Comparison of ENCODE assay signal across 8 cellular contexts in the genomic region with DNA sequence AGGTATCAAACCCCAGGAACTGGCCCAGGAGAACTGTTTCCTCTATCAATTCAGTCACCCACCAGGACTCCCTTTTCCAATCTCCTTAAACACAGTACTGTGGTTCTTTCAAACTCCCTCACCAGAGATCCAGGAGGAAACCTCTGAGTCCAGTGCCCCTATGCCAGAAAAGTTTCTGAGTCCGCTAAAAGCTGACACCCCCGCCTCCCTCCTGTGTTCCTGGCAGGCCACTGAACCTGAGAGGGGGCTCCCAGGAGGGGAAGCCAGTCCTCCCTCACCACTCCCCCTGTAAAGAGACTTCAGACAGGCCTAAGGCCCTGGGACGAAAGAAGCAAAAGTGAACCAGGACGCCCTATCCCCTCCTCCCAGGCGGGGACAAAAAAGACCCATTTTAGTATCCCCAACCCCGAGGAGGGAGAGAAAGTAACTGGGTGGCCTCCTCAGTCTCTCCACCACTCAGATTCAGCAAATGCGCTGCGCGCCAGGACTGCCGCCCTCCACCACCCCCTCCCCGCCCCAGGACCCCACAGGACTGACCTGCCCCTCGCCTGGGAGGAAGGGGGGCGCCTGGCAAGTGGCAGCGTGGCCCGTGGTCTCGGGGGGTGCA. TPM values are rescaled to one million over a fixed set of nuclear protein-coding genes. Genes with fewer than 3 reads are reported as not detected.
DNase-seq lines count a peak whose midpoint lies in the region; ATAC-seq, FAIRE-seq and TF ChIP-seq lines count a peak whose summit lies in the region.

No MANE protein-coding gene starts in this region.

- H4K8ac ChIP-seq in H9 (replicated peaks; ENCODE audit: insufficient read length, low read depth, low read length) = no peak overlapping the region

- H3K4me1 Mint-ChIP-seq in CD8-positive, alpha-beta T cell (ENCODE audit: low read depth) = peaks cover 61% of the 10 kb centered on the region
- peaks cover 42 to 44% of the 10 kb centered on the region in 2 experiments for H3K4me1 Mint-ChIP-seq in H9
- H3K4me1 Mint-ChIP-seq in memory B cell = peaks cover 37% of the 10 kb centered on the region

- H3K79me1 ChIP-seq in H9 (ENCODE audit: insufficient read depth, low read depth, low read length, poor library complexity, severe bottlenecking) = peaks cover 3% of the 10 kb centered on the region

- no peak for TF ChIP-seq EP300 in suprapubic skin (IDR thresholded peaks at IDR 0.05)

- H3K23me2 ChIP-seq in H9 (ENCODE audit: insufficient read length, low read depth, low read length, poor library complexity, severe bottlenecking) = peaks cover 14% of the 10 kb centered on the region

- H3K14ac ChIP-seq in H9 (ENCODE audit: insufficient read depth, low read length) = peak overlapping the region; percentile 48; the same call in 1 of the 2 replicates

- no peaks in the 10 kb centered on the region for H3K9me3 ChIP-seq in CD8-positive, alpha-beta T cell (ENCODE audit: low read length)
- no peaks in the 10 kb centered on the region for H3K9me3 ChIP-seq in H9 (ENCODE audit: control insufficient read depth, low read depth, low read length)
- H3K9me3 ChIP-seq in SK-N-MC (ENCODE audit: low read depth, low read length) = no peaks in the 10 kb centered on the region
- H3K9me3 ChIP-seq in ectodermal cell (ENCODE audit: control insufficient read depth, low read length) = no peaks in the 10 kb centered on the region
- H3K9me3 ChIP-seq in suprapubic skin = no peaks in the 10 kb centered on the region

- H4K5ac ChIP-seq in H9 (ENCODE audit: insufficient read length, low read depth, low read length) = no peak overlapping the region

- peak overlapping the region; percentile 64 for H3K27ac ChIP-seq in CD8-positive, alpha-beta T cell (ENCODE audit: low read depth, low read length)
- H3K27ac ChIP-seq in H9 (ENCODE audit: insufficient read length, low read depth, low read length) (no peak overlapping the region), SK-N-MC (no peak overlapping the region), ectodermal cell (ENCODE audit: insufficient read depth, low read depth, low read length, poor library complexity, severe bottlenecking) (no peak overlapping the region), suprapubic skin (peak overlapping the region; percentile 50)

- no peak overlapping the region for H4K91ac ChIP-seq in H9 (ENCODE audit: insufficient read length, low read depth, low read length)

- H3K9me3 Mint-ChIP-seq in CD8-positive, alpha-beta T cell = no peaks in the 10 kb centered on the region
- H3K9me3 Mint-ChIP-seq in H9 (no peaks in the 10 kb centered on the region), memory B cell (no peaks in the 10 kb centered on the region)

- peak overlapping the region; percentile 82 for H3K27ac Mint-ChIP-seq in CD8-positive, alpha-beta T cell
- H3K27ac Mint-ChIP-seq in H9 = peak overlapping the region in 2 of 3 experiments; percentile 57 to 58; a peak in 5 of 7 replicates
- peak overlapping the region; percentile 90 for H3K27ac Mint-ChIP-seq in memory B cell

- H3K56ac ChIP-seq in H9 (ENCODE audit: insufficient read length, low read depth, low read length) = no peak overlapping the region

- H3K9ac ChIP-seq in H9 (ENCODE audit: extremely low read depth, insufficient read length, low read length) (peak overlapping the region; percentile 36), SK-N-MC (ENCODE audit: insufficient read length) (peak overlapping the region; percentile 86)

- POLR2A ChIA-PET in CD8-positive, alpha-beta T cell (lab: Charles Lee) = interaction anchor here (0.7 to 2.3 kb wide), 6 partner anchors 8 to 181 kb away, joined by 3 to 9 read pairs (median 4); a partner anchor contains a TSS

- H3K36me3 ChIP-seq in CD8-positive, alpha-beta T cell (ENCODE audit: insufficient read depth, low read length) = no peaks in the 10 kb centered on the region
- no peaks in the 10 kb centered on the region for H3K36me3 ChIP-seq in SK-N-MC (ENCODE audit: insufficient read depth, low read length)
- H3K36me3 ChIP-seq in ectodermal cell (ENCODE audit: control insufficient read depth, insufficient read depth, low read length) = no peaks in the 10 kb centered on the region
- H3K36me3 ChIP-seq in suprapubic skin = peaks cover 2% of the 10 kb centered on the region

- intact Hi-C loops in CD8-positive, alpha-beta T cell (cut with DNase I, micrococcal nuclease) = loop anchor here in 1 of 2 experiments (10.0 kb wide), 1 partner anchor 528 kb away; no protein-coding TSS in a partner anchor

- H3K27me3 Mint-ChIP-seq in CD8-positive, alpha-beta T cell (ENCODE audit: low read depth) = no peaks in the 10 kb centered on the region
- peaks cover 9% of the 10 kb centered on the region for H3K27me3 Mint-ChIP-seq in H9 (ENCODE audit: low read depth)
- no peaks in the 10 kb centered on the region for H3K27me3 Mint-ChIP-seq in memory B cell

- peak in 3 of 7 experiments; percentile 5 to 28 (median 27) for DNase-seq in CD8-positive, alpha-beta T cell
- DNase-seq in H9 (peak; percentile 66), SK-N-MC (ENCODE audit: low read depth, low spot score) (no peak), memory B cell (ENCODE audit: low spot score in 2 of 2) (peak; percentile 11 to 25), suprapubic skin (ENCODE audit: low spot score in 2 of 2) (no peak), GM19239 (ENCODE audit: insufficient read length, low spot score) (no peak), AML-193 (lab: John Stamatoyannopoulos, UW) (no peak)

- H2BK5ac ChIP-seq in H9 (ENCODE audit: insufficient read length, low read length) = no peak overlapping the region

- no peak overlapping the region for H3K4ac ChIP-seq in H9 (ENCODE audit: low read depth, low read length)

- peaks cover 24% of the 10 kb centered on the region for H3K36me3 Mint-ChIP-seq in CD8-positive, alpha-beta T cell
- peaks cover 29 to 32% (median 32%) of the 10 kb centered on the region in 3 experiments for H3K36me3 Mint-ChIP-seq in H9 (ENCODE audit: insufficient read depth in 1 of 3, low read depth in 3 of 3)
- peaks cover 8% of the 10 kb centered on the region for H3K36me3 Mint-ChIP-seq in memory B cell

- no peak overlapping the region for H2AK5ac ChIP-seq in H9 (ENCODE audit: insufficient read length, low read length)

- H3K18ac ChIP-seq in H9 (ENCODE audit: insufficient read length, low read depth, low read length) = peak overlapping the region; percentile 52

- no peak overlapping the region for H3K23ac ChIP-seq in H9 (ENCODE audit: insufficient read length, low read depth, low read length)

- H2AFZ ChIP-seq in H9 (ENCODE audit: low read length) = no peak overlapping the region

- H4K20me1 ChIP-seq in H9 (ENCODE audit: control insufficient read depth, insufficient read depth, insufficient read length) = peaks cover 2% of the 10 kb centered on the region

- peak overlapping the region; percentile 82 for H3K4me3 ChIP-seq in CD8-positive, alpha-beta T cell (ENCODE audit: low read depth, low read length)
- H3K4me3 ChIP-seq in SK-N-MC (peak overlapping the region; percentile 92), ectodermal cell (ENCODE audit: insufficient read depth, low read depth, low read length) (peak overlapping the region; percentile 48), suprapubic skin (peak overlapping the region; percentile 63)

- TF ChIP-seq POLR2A in suprapubic skin (IDR thresholded peaks at IDR 0.05) = no peak

- H3K4me3 Mint-ChIP-seq in CD8-positive, alpha-beta T cell = peak overlapping the region; percentile 91
- H3K4me3 Mint-ChIP-seq in H9 (peak overlapping the region; percentile 92 to 94), memory B cell (peak overlapping the region; percentile 86)

- no peak for TF ChIP-seq CTCF in CD8-positive, alpha-beta T cell (IDR thresholded peaks at IDR 0.05)
- no peak for TF ChIP-seq CTCF in H9 (conservative IDR thresholded peaks at IDR 0.05)
- no peak for TF ChIP-seq CTCF in suprapubic skin (IDR thresholded peaks at IDR 0.05)

- no CpG with 5 or more reads among the region's 16 CpGs for WGBS in H9 (ENCODE audit: extremely low coverage, insufficient read length, low lambda C conversion rate)
- WGBS in ectodermal cell, 2 experiments = 1 to 2% methylated on average over 15 to 16 of the region's 16 CpGs
- no CpG with 5 or more reads among the region's 16 CpGs for WGBS in suprapubic skin

- H2BK12ac ChIP-seq in H9 (ENCODE audit: insufficient read length, low read depth, low read length) = no peak overlapping the region

- H2BK20ac ChIP-seq in H9 (ENCODE audit: low read depth, low read length, poor library complexity, severe bottlenecking) = no peak overlapping the region

- H3K4me2 ChIP-seq in H9 (ENCODE audit: insufficient read depth, insufficient read length, low read length) = peak overlapping the region; percentile 84

- H2BK15ac ChIP-seq in H9 (ENCODE audit: low read depth, low read length) = no peak overlapping the region

- no peaks in the 10 kb centered on the region for H3K27me3 ChIP-seq in CD8-positive, alpha-beta T cell (ENCODE audit: insufficient read depth, low read length)
- H3K27me3 ChIP-seq in H9 (ENCODE audit: insufficient read depth, low read length) (no peaks in the 10 kb centered on the region), ectodermal cell (ENCODE audit: control insufficient read depth, insufficient read depth, low read length, poor library complexity, severe bottlenecking) (peaks cover 7% of the 10 kb centered on the region), suprapubic skin (no peaks in the 10 kb centered on the region)

- H3K79me2 ChIP-seq in H9 (ENCODE audit: insufficient read depth, low read length) = no peaks in the 10 kb centered on the region; the same call in 1 of the 2 replicates

- CTCF ChIA-PET in CD8-positive, alpha-beta T cell (lab: Charles Lee) = interaction anchor here (0.7 to 1.7 kb wide), 5 partner anchors 22 to 101 kb away, joined by 3 to 6 read pairs (median 3); no protein-coding TSS in a partner anchor

- H2BK120ac ChIP-seq in H9 (ENCODE audit: low read depth, low read length, poor library complexity, severe bottlenecking) = no peak overlapping the region

- ATAC-seq in CD8-positive, alpha-beta T cell = peak; percentile 11
- peak; percentile 3 for ATAC-seq in memory B cell (ENCODE audit: low read depth)

- H3K4me1 ChIP-seq in CD8-positive, alpha-beta T cell (ENCODE audit: insufficient read depth, low read length) = peaks cover 53% of the 10 kb centered on the region
- H3K4me1 ChIP-seq in H9 (ENCODE audit: insufficient read depth, low read length) = no peaks in the 10 kb centered on the region
- H3K4me1 ChIP-seq in ectodermal cell (ENCODE audit: control insufficient read depth, insufficient read depth, low read length) = peaks cover 15% of the 10 kb centered on the region
- peaks cover 36% of the 10 kb centered on the region for H3K4me1 ChIP-seq in suprapubic skin

- H3T11ph ChIP-seq in H9 (ENCODE audit: low read length) = no peak overlapping the region

- no peak for FAIRE-seq in GM19239 (lab: Jason Lieb, UNC)

RNA-seq across cellular contexts. Expression of a gene that starts 0.6 kb away (rescaled TPM):
- total RNA-seq in CD8-positive, alpha-beta T cell = 10 to 100 TPM; 36.8 to 41.7 TPM
- total RNA-seq in H9 (2021) (18.2 and 19.7 TPM in 2 replicates), suprapubic skin (10 to 100 TPM; 14.6 to 20.8 (median 16.7) TPM)
- polyA plus RNA-seq in ectodermal cell (2013, experiment 1 of 4) = 29.1 TPM
- polyA plus RNA-seq in ectodermal cell (2013, experiment 2 of 4) = 26.3 TPM
- polyA plus RNA-seq in ectodermal cell (2013, experiment 3 of 4) = 13.7 TPM
- 16.6 TPM for polyA plus RNA-seq in ectodermal cell (2013, experiment 4 of 4)

RNA-seq across cellular contexts. Expression of a gene that starts 37.1 kb away (rescaled TPM):
- 10 to 100 TPM; 14.0 to 15.9 TPM for total RNA-seq in CD8-positive, alpha-beta T cell
- 4.2 and 4.4 TPM in 2 replicates for total RNA-seq in H9 (2021)
- polyA plus RNA-seq in ectodermal cell (2013, experiment 1 of 4) = 7.4 TPM
- 6.0 TPM for polyA plus RNA-seq in ectodermal cell (2013, experiment 2 of 4)
- polyA plus RNA-seq in ectodermal cell (2013, experiment 3 of 4) = 5.3 TPM
- 5.7 TPM for polyA plus RNA-seq in ectodermal cell (2013, experiment 4 of 4)
- 10 to 100 TPM in 2 of 4 donors, 1 to 10 TPM in 2; 9.7 to 15.4 (median 12.1) TPM for total RNA-seq in suprapubic skin

RNA-seq across cellular contexts. Expression of a gene that starts 37.6 kb away (rescaled TPM):
- total RNA-seq in CD8-positive, alpha-beta T cell = under 1 TPM; 0.52 to 0.67 TPM
- total RNA-seq in H9 (2021) = not detected in 2 replicates
- not detected for polyA plus RNA-seq in ectodermal cell (2013, experiment 1 of 4)
- not detected for polyA plus RNA-seq in ectodermal cell (2013, experiment 2 of 4)
- polyA plus RNA-seq in ectodermal cell (2013, experiment 3 of 4) = not detected
- polyA plus RNA-seq in ectodermal cell (2013, experiment 4 of 4) = not detected
- total RNA-seq in suprapubic skin = 10 to 100 TPM; 33.0 to 77.4 (median 57.8) TPM

Comparison
In these comparisons a context has a peak if more than half of its experiments do, and no peak if none do; other contexts are left out.
1. DNase-seq: peak in H9 (single experiment) and memory B cell (2 of 2); none in SK-N-MC (single experiment), suprapubic skin (0 of 2), GM19239 (single experiment) and AML-193 (0 of 2).
2. H3K27ac ChIP-seq: peak in CD8-positive, alpha-beta T cell (single experiment) and suprapubic skin (single experiment); none in H9 (single experiment), SK-N-MC (single experiment) and ectodermal cell (single experiment).
3. RNA of a gene that starts 37.6 kb away (total RNA-seq): 33.0 to 77.4 TPM in suprapubic skin; 0.52 to 0.67 TPM in CD8-positive, alpha-beta T cell and not detected in H9; every median in the first group is over 10 times any median in the second.
4. Peak in every context shown above with its lines, with median percentiles within 50 percentile points of each other: H3K4me3 ChIP-seq, H3K27ac Mint-ChIP-seq and H3K4me3 Mint-ChIP-seq.